2 cellular contexts compared by ENCODE assay signal in the genomic region with DNA sequence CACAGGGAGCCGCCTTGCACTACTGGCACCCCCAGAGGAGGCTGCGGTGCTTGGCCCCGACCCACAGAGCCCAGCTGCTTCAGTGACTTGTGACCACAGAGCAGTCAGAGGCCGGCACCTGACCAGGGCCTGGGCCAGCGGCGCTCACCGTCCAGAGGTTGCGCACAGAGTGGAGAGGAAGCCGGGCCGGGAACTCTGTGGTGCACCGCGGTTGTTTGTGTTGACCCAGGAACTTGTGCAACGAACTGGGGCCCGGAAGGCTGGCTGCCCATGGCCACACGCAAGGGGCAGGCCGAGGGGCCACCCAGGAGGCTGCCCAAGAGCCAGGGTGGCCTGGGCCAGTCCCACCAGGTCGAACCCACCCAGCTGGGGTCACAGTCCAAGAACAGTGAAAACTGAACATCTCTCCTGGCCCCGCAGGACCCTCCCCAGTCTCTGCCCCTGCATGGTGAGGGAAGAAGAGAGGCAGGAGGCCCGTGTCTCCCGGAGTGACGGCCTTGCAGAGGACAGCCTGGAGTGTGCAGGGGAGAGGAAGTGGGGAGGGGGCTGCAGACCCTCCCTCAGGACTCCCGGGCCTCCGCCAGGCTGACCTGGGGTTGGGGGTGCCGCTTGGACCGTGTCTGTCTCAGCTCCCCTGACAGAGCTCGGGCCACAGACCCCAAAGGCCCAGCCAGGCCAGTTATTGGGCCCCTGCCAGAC.
TF ChIP-seq lines count a peak whose summit lies in the region.

No MANE protein-coding gene starts in this region.

TF ChIP-seq in Ishikawa, 13 proteins besides CTCF, POLR2A, EP300 and RAD21 (continued from another document):
- TF ChIP-seq, protein P1, sequence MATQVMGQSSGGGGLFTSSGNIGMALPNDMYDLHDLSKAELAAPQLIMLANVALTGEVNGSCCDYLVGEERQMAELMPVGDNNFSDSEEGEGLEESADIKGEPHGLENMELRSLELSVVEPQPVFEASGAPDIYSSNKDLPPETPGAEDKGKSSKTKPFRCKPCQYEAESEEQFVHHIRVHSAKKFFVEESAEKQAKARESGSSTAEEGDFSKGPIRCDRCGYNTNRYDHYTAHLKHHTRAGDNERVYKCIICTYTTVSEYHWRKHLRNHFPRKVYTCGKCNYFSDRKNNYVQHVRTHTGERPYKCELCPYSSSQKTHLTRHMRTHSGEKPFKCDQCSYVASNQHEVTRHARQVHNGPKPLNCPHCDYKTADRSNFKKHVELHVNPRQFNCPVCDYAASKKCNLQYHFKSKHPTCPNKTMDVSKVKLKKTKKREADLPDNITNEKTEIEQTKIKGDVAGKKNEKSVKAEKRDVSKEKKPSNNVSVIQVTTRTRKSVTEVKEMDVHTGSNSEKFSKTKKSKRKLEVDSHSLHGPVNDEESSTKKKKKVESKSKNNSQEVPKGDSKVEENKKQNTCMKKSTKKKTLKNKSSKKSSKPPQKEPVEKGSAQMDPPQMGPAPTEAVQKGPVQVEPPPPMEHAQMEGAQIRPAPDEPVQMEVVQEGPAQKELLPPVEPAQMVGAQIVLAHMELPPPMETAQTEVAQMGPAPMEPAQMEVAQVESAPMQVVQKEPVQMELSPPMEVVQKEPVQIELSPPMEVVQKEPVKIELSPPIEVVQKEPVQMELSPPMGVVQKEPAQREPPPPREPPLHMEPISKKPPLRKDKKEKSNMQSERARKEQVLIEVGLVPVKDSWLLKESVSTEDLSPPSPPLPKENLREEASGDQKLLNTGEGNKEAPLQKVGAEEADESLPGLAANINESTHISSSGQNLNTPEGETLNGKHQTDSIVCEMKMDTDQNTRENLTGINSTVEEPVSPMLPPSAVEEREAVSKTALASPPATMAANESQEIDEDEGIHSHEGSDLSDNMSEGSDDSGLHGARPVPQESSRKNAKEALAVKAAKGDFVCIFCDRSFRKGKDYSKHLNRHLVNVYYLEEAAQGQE (IDR thresholded peaks at IDR 0.05; ENCODE audit: low read depth) = no peak

TF ChIP-seq in liver, 16 proteins besides CTCF, POLR2A, EP300 and RAD21 (continued from another document):
- TF ChIP-seq, protein P1 (IDR thresholded peaks at IDR 0.05) = peak; percentile 78
- TF ChIP-seq FOXA2 (IDR thresholded peaks at IDR 0.05) = peak; percentile 54
- TF ChIP-seq HNF4G (IDR thresholded peaks at IDR 0.05) = peak; percentile 22
- TF ChIP-seq EGR1 (IDR thresholded peaks at IDR 0.05; ENCODE audit: low read depth in 2 of 2) = peak in 1 of 2 donors; percentile 61
